17 cellular contexts compared by ENCODE assay signal in genomic region chr7:2545746-2546425, GRCh38. TPM values are rescaled to one million over a fixed set of nuclear protein-coding genes. Genes with fewer than 3 reads are reported as not detected.
DNase-seq lines count a peak whose midpoint lies in the region; ATAC-seq and TF ChIP-seq lines count a peak whose summit lies in the region.
"Had no signal": no experiment of that assay in that cellular context is flagged by ENCODE, and none has a peak within 500 bp of the region (broad histone marks: within the 10 kb centered on the region; RNA-seq: fewer than 3 reads in every experiment).

No MANE protein-coding gene starts in this region.

- no peaks in the 10 kb centered on the region for H3K79me2 ChIP-seq in osteoblast (ENCODE audit: insufficient read depth, low read length)

- H3K4me2 ChIP-seq in osteoblast (ENCODE audit: insufficient read depth, low read length): no peak overlapping the region
- H3K4me2 ChIP-seq: BLaER1 had no signal

- intact Hi-C loops in natural killer cell (cut with micrococcal nuclease) (no loop called here), Calu3 (cut with micrococcal nuclease; ENCODE audit: unreplicated experiment) (no loop called here)

- peak; percentile 56 for DNase-seq in natural killer cell treated with Interleukin-12 subunit alpha and Interleukin-12 subunit beta and Interleukin-15 and Interleukin-18, amount 100 ng/mL, for 72 hours (ENCODE audit: low spot score)
- no peak for DNase-seq in natural killer cell
- DNase-seq in chondrocyte (ENCODE audit: low spot score): peak; percentile 72
- DNase-seq in osteoblast (ENCODE audit: insufficient read length, low spot score, missing footprints): peak; percentile 43
- DNase-seq in activated CD8-positive, alpha-beta memory T cell treated with anti-CD3 and anti-CD28 coated beads, Interleukin-2, amount 10 ng/mL, durations not matched to agents 7 days and 5 days: no peak
- no peak for DNase-seq in erythroblast (lab: John Stamatoyannopoulos, UW)
- no peak for DNase-seq in Calu3
- DNase-seq: DND-41, NCI-H1105, NCI-H2081 treated with DMSO at 0.1 percent for 48 hours, NCI-H510A, NCI-H748 treated with DMSO at 0.1 percent for 48 hours, OCI-M1, SJCRH30 had no signal

- H3K4me1 Mint-ChIP-seq in natural killer cell treated with Interleukin-12 subunit alpha and Interleukin-12 subunit beta and Interleukin-15 and Interleukin-18, amount 100 ng/mL, for 72 hours (ENCODE audit: low read depth in 2 of 2): peaks cover 5 to 12% of the 10 kb centered on the region in 2 donors
- peaks cover 7 to 8% of the 10 kb centered on the region in 2 donors for H3K4me1 Mint-ChIP-seq in natural killer cell
- no peaks in the 10 kb centered on the region for H3K4me1 Mint-ChIP-seq in chondrocyte (ENCODE audit: low read depth)
- peaks cover 7% of the 10 kb centered on the region for H3K4me1 Mint-ChIP-seq in activated CD8-positive, alpha-beta memory T cell treated with anti-CD3 and anti-CD28 coated beads, Interleukin-2, amount 10 ng/mL, durations not matched to agents 7 days and 5 days
- H3K4me1 Mint-ChIP-seq in Calu3 (ENCODE audit: low read depth, unreplicated experiment): no peaks in the 10 kb centered on the region

- H3K36me3 ChIP-seq in osteoblast (ENCODE audit: insufficient read depth, low read length): peaks cover 25% of the 10 kb centered on the region

- no peaks in the 10 kb centered on the region for H3K27me3 ChIP-seq in osteoblast (ENCODE audit: insufficient read depth, low read length)
- H3K27me3 ChIP-seq: BLaER1, SJCRH30 had no signal

- no peak overlapping the region for H3K4me3 Mint-ChIP-seq in natural killer cell treated with Interleukin-12 subunit alpha and Interleukin-12 subunit beta and Interleukin-15 and Interleukin-18, amount 100 ng/mL, for 72 hours
- H3K4me3 Mint-ChIP-seq in natural killer cell: no peak overlapping the region
- H3K4me3 Mint-ChIP-seq in chondrocyte (ENCODE audit: unreplicated experiment): no peak overlapping the region
- no peak overlapping the region for H3K4me3 Mint-ChIP-seq in activated CD8-positive, alpha-beta memory T cell treated with anti-CD3 and anti-CD28 coated beads, Interleukin-2, amount 10 ng/mL, durations not matched to agents 7 days and 5 days
- H3K4me3 Mint-ChIP-seq in Calu3 (ENCODE audit: low read depth, unreplicated experiment): no peak overlapping the region

- H3K27ac ChIP-seq in osteoblast (ENCODE audit: low read depth, low read length): no peak overlapping the region
- H3K27ac ChIP-seq: BLaER1, SJCRH30 had no signal

- no peak overlapping the region for H3K4me3 ChIP-seq in osteoblast (ENCODE audit: insufficient read depth, low read length)
- H3K4me3 ChIP-seq: BLaER1, HAP-1, SJCRH30 had no signal

- CTCF ChIA-PET in activated CD8-positive, alpha-beta memory T cell treated with anti-CD3 and anti-CD28 coated beads, Interleukin-2, amount 10 ng/mL, durations not matched to agents 7 days and 5 days (lab: Charles Lee): interaction anchor here (1.0 kb wide), 1 partner anchor 126 kb away, joined by 3 read pairs; no protein-coding TSS in a partner anchor
- CTCF ChIA-PET in Calu3 (lab: Charles Lee): interaction anchor here (1.3 kb wide), 1 partner anchor 18 kb away, joined by 3 read pairs; no protein-coding TSS in a partner anchor

- no peaks in the 10 kb centered on the region for H4K20me1 ChIP-seq in osteoblast (ENCODE audit: insufficient read depth, low read length)

- ATAC-seq in natural killer cell treated with Interleukin-12 subunit alpha and Interleukin-12 subunit beta and Interleukin-15 and Interleukin-18, amount 100 ng/mL, for 72 hours: no peak
- no peak for ATAC-seq in natural killer cell
- no peak for ATAC-seq in activated CD8-positive, alpha-beta memory T cell treated with anti-CD3 and anti-CD28 coated beads, Interleukin-2, amount 10 ng/mL, durations not matched to agents 7 days and 5 days

- no peak overlapping the region for H3K27ac Mint-ChIP-seq in natural killer cell treated with Interleukin-12 subunit alpha and Interleukin-12 subunit beta and Interleukin-15 and Interleukin-18, amount 100 ng/mL, for 72 hours
- H3K27ac Mint-ChIP-seq in natural killer cell (no peak overlapping the region), chondrocyte (ENCODE audit: unreplicated experiment) (no peak overlapping the region), Calu3 (ENCODE audit: unreplicated experiment) (no peak overlapping the region)
- H3K27ac Mint-ChIP-seq in activated CD8-positive, alpha-beta memory T cell treated with anti-CD3 and anti-CD28 coated beads, Interleukin-2, amount 10 ng/mL, durations not matched to agents 7 days and 5 days: no peak overlapping the region

- H2AFZ ChIP-seq in osteoblast (ENCODE audit: low read length): no peak overlapping the region

- H3K4me1 ChIP-seq in osteoblast (ENCODE audit: insufficient read depth, low read length): no peaks in the 10 kb centered on the region
- H3K4me1 ChIP-seq: HAP-1, SJCRH30 had no signal

- no peak for TF ChIP-seq POLR2A in erythroblast (IDR thresholded peaks at IDR 0.05; ENCODE audit: low read length)

- no peaks in the 10 kb centered on the region for H3K27me3 Mint-ChIP-seq in natural killer cell treated with Interleukin-12 subunit alpha and Interleukin-12 subunit beta and Interleukin-15 and Interleukin-18, amount 100 ng/mL, for 72 hours
- H3K27me3 Mint-ChIP-seq in natural killer cell (ENCODE audit: low read depth in 2 of 2) (no peaks in the 10 kb centered on the region), chondrocyte (ENCODE audit: low read depth) (no peaks in the 10 kb centered on the region), Calu3 (ENCODE audit: unreplicated experiment) (no peaks in the 10 kb centered on the region)
- H3K27me3 Mint-ChIP-seq in activated CD8-positive, alpha-beta memory T cell treated with anti-CD3 and anti-CD28 coated beads, Interleukin-2, amount 10 ng/mL, durations not matched to agents 7 days and 5 days: no peaks in the 10 kb centered on the region

- H3K9me3 Mint-ChIP-seq in natural killer cell treated with Interleukin-12 subunit alpha and Interleukin-12 subunit beta and Interleukin-15 and Interleukin-18, amount 100 ng/mL, for 72 hours: no peaks in the 10 kb centered on the region
- H3K9me3 Mint-ChIP-seq in natural killer cell: no peaks in the 10 kb centered on the region
- no peaks in the 10 kb centered on the region for H3K9me3 Mint-ChIP-seq in chondrocyte (ENCODE audit: low read depth)
- H3K9me3 Mint-ChIP-seq in activated CD8-positive, alpha-beta memory T cell treated with anti-CD3 and anti-CD28 coated beads, Interleukin-2, amount 10 ng/mL, durations not matched to agents 7 days and 5 days (ENCODE audit: low read depth): no peaks in the 10 kb centered on the region
- H3K9me3 Mint-ChIP-seq in Calu3 (ENCODE audit: low read depth, unreplicated experiment): no peaks in the 10 kb centered on the region
- H3K9me3 Mint-ChIP-seq: CD8-positive, alpha-beta memory T cell had no signal

- H3K9me3 ChIP-seq in osteoblast (ENCODE audit: low read depth, low read length): no peaks in the 10 kb centered on the region
- H3K9me3 ChIP-seq: BLaER1, HAP-1, SJCRH30 had no signal

- H3K36me3 Mint-ChIP-seq in natural killer cell treated with Interleukin-12 subunit alpha and Interleukin-12 subunit beta and Interleukin-15 and Interleukin-18, amount 100 ng/mL, for 72 hours: peaks cover 7% of the 10 kb centered on the region
- H3K36me3 Mint-ChIP-seq in natural killer cell: no peaks in the 10 kb centered on the region
- H3K36me3 Mint-ChIP-seq in chondrocyte (ENCODE audit: low read depth): peaks cover 22% of the 10 kb centered on the region
- peaks cover 24% of the 10 kb centered on the region for H3K36me3 Mint-ChIP-seq in activated CD8-positive, alpha-beta memory T cell treated with anti-CD3 and anti-CD28 coated beads, Interleukin-2, amount 10 ng/mL, durations not matched to agents 7 days and 5 days
- peaks cover 89% of the 10 kb centered on the region for H3K36me3 Mint-ChIP-seq in Calu3 (ENCODE audit: insufficient read depth, unreplicated experiment)

- no TSS peak for BruUV-seq in Calu3 (replicated peaks; lab: Mats Ljungman, UMichigan)

- no peak for TF ChIP-seq CTCF in natural killer cell (IDR thresholded peaks at IDR 0.05)
- no peak for TF ChIP-seq CTCF in chondrocyte (IDR thresholded peaks at IDR 0.05)
- no peak for TF ChIP-seq CTCF in osteoblast (IDR thresholded peaks at IDR 0.05; ENCODE audit: extremely low read depth, low read depth, low read length)
- TF ChIP-seq CTCF in Calu3 (IDR thresholded peaks at IDR 0.05; ENCODE audit: unreplicated experiment): no peak

RNA-seq across cellular contexts. Expression of gene BRAT1, which starts 9.4 kb away (rescaled TPM):
- total RNA-seq in natural killer cell treated with Interleukin-12 subunit alpha and Interleukin-12 subunit beta and Interleukin-15 and Interleukin-18, amount 100 ng/mL, for 72 hours: 10 to 100 TPM; 27.0 to 61.4 TPM
- total RNA-seq in natural killer cell (10 to 100 TPM; 24.9 to 26.7 (median 25.6) TPM), chondrocyte (19.6 to 30.6 TPM (median 21.0 TPM) in 3 replicates), osteoblast (23.9 and 28.2 TPM in 2 replicates), Calu3 (2022) (56.2 and 59.6 TPM in 2 replicates)
- 10 to 100 TPM; 41.5 to 43.5 TPM for total RNA-seq in activated CD8-positive, alpha-beta memory T cell treated with anti-CD3 and anti-CD28 coated beads, Interleukin-2, amount 10 ng/mL, durations not matched to agents 7 days and 5 days

RNA-seq across cellular contexts. Expression of gene IQCE, which starts 12.9 kb away (rescaled TPM):
- 10 to 100 TPM; 11.6 to 17.7 TPM for total RNA-seq in natural killer cell treated with Interleukin-12 subunit alpha and Interleukin-12 subunit beta and Interleukin-15 and Interleukin-18, amount 100 ng/mL, for 72 hours
- total RNA-seq in natural killer cell (10 to 100 TPM in 2 of 3 donors, 1 to 10 TPM in 1; 9.6 to 13.5 (median 11.3) TPM), chondrocyte (9.3 to 20.2 TPM (median 10.0 TPM) in 3 replicates), osteoblast (15.3 and 18.8 TPM in 2 replicates), Calu3 (2022) (94.8 and 96.4 TPM in 2 replicates)
- 10 to 100 TPM; 14.9 to 15.2 TPM for total RNA-seq in activated CD8-positive, alpha-beta memory T cell treated with anti-CD3 and anti-CD28 coated beads, Interleukin-2, amount 10 ng/mL, durations not matched to agents 7 days and 5 days

RNA-seq across cellular contexts. Expression of gene LFNG, which starts 26.3 kb away (rescaled TPM):
- total RNA-seq in natural killer cell treated with Interleukin-12 subunit alpha and Interleukin-12 subunit beta and Interleukin-15 and Interleukin-18, amount 100 ng/mL, for 72 hours: 100 to 1,000 TPM in 1 of 2 donors, 10 to 100 TPM in 1; 89.8 to 153 TPM
- total RNA-seq in natural killer cell (100 to 1,000 TPM; 140 to 191 (median 176) TPM), chondrocyte (36.7 to 39.9 TPM (median 39.9 TPM) in 3 replicates), osteoblast (16.2 and 21.0 TPM in 2 replicates), Calu3 (2022) (46.8 and 59.1 TPM in 2 replicates)
- 100 to 1,000 TPM; 101 to 104 TPM for total RNA-seq in activated CD8-positive, alpha-beta memory T cell treated with anti-CD3 and anti-CD28 coated beads, Interleukin-2, amount 10 ng/mL, durations not matched to agents 7 days and 5 days

Comparison
In these comparisons a context has a peak if more than half of its experiments do, and no peak if none do; other contexts are left out.
1. DNase-seq: peak in natural killer cell treated with Interleukin-12 subunit alpha and Interleukin-12 subunit beta and Interleukin-15 and Interleukin-18, amount 100 ng/mL, for 72 hours (single experiment), chondrocyte (single experiment) and osteoblast (single experiment); none in natural killer cell (single experiment), activated CD8-positive, alpha-beta memory T cell treated with anti-CD3 and anti-CD28 coated beads, Interleukin-2, amount 10 ng/mL, durations not matched to agents 7 days and 5 days (single experiment), erythroblast (0 of 2) and Calu3 (single experiment).